ENCODE assay signal across 21 cellular contexts in genomic region chr1:235133086-235133485, GRCh38. TPM values are rescaled to one million over a fixed set of nuclear protein-coding genes. Genes with fewer than 3 reads are reported as not detected.
A peak's percentile ranks its signal among the peaks of the same experiment; 100 is the strongest.
DNase-seq lines count a peak whose midpoint lies in the region; ATAC-seq and TF ChIP-seq lines count a peak whose summit lies in the region.
"Had no signal": no experiment of that assay in that cellular context is flagged by ENCODE, and none has a peak within 500 bp of the region (broad histone marks: within the 10 kb centered on the region; RNA-seq: fewer than 3 reads in every experiment).

No MANE protein-coding gene starts in this region.

- no peak overlapping the region for H2BK120ac ChIP-seq in mesendoderm (ENCODE audit: low read depth, low read length)

- H3K9me3 ChIP-seq in CD4-positive, alpha-beta T cell (ENCODE audit: control insufficient read depth, low read length) = no peaks in the 10 kb centered on the region
- no peaks in the 10 kb centered on the region for H3K9me3 ChIP-seq in naive thymus-derived CD4-positive, alpha-beta T cell (ENCODE audit: control insufficient read depth in 2 of 3, low read length in 3 of 3)

- no peak overlapping the region for H3K9ac ChIP-seq in mesendoderm (ENCODE audit: low read length)

- H3K4me1 ChIP-seq in naive thymus-derived CD4-positive, alpha-beta T cell (ENCODE audit: control insufficient read depth in 2 of 2, insufficient read depth in 2 of 2, low read length in 2 of 2) = no peaks in the 10 kb centered on the region
- H3K4me1 ChIP-seq in mesendoderm (ENCODE audit: control insufficient read depth, low read depth, low read length) = no peaks in the 10 kb centered on the region

- POLR2A ChIA-PET in CD4-positive, alpha-beta T cell (lab: Charles Lee) = interaction anchor here (1.4 to 2.7 kb wide), 2 partner anchors 13 to 28 kb away, joined by 3 to 12 read pairs; partner anchors contain the start of gene RBM34
- POLR2A ChIA-PET in activated B cell treated with CpG ODN at 0.5 μM for 24 hours (lab: Charles Lee) = no interaction called here
- POLR2A ChIA-PET in naive thymus-derived CD4-positive, alpha-beta T cell (lab: Charles Lee) = interaction anchor here (0.7 to 1.3 kb wide), 4 partner anchors 20 to 199 kb away, joined by 3 to 6 read pairs (median 4); partner anchors contain the start of gene RBM34

- H3K36me3 Mint-ChIP-seq in CD4-positive, alpha-beta T cell (ENCODE audit: low read depth) = peaks cover 82% of the 10 kb centered on the region
- peaks cover 63% of the 10 kb centered on the region for H3K36me3 Mint-ChIP-seq in activated B cell treated with CpG ODN at 0.5 μM for 24 hours (ENCODE audit: low read depth)
- peaks cover 15 to 40% (median 25%) of the 10 kb centered on the region in 5 donors for H3K36me3 Mint-ChIP-seq in naive thymus-derived CD4-positive, alpha-beta T cell

- peaks cover 9% of the 10 kb centered on the region for H3K4me1 Mint-ChIP-seq in CD4-positive, alpha-beta T cell (ENCODE audit: low read depth)
- H3K4me1 Mint-ChIP-seq in activated B cell treated with CpG ODN at 0.5 μM for 24 hours = peaks cover 8% of the 10 kb centered on the region
- peaks cover 0 to 16% (median 7%) of the 10 kb centered on the region in 7 donors for H3K4me1 Mint-ChIP-seq in naive thymus-derived CD4-positive, alpha-beta T cell

- WGBS in mesendoderm (ENCODE audit: extremely low coverage, insufficient coverage, low lambda C conversion rate) = no CpG with 5 or more reads among the region's 3 CpGs

- no peak overlapping the region for H2AK5ac ChIP-seq in mesendoderm (ENCODE audit: low read length)

- H3K4me3 Mint-ChIP-seq in CD4-positive, alpha-beta T cell = no peak overlapping the region
- H3K4me3 Mint-ChIP-seq in activated B cell treated with CpG ODN at 0.5 μM for 24 hours = no peak overlapping the region
- H3K4me3 Mint-ChIP-seq in naive thymus-derived CD4-positive, alpha-beta T cell = no peak overlapping the region
- H3K4me3 Mint-ChIP-seq: B cell, GM23338 had no signal

- H3K23ac ChIP-seq in mesendoderm (ENCODE audit: low read length) = no peak overlapping the region

- H3K27me3 Mint-ChIP-seq in CD4-positive, alpha-beta T cell = no peaks in the 10 kb centered on the region
- no peaks in the 10 kb centered on the region for H3K27me3 Mint-ChIP-seq in activated B cell treated with CpG ODN at 0.5 μM for 24 hours
- no peaks in the 10 kb centered on the region for H3K27me3 Mint-ChIP-seq in naive thymus-derived CD4-positive, alpha-beta T cell
- H3K27me3 Mint-ChIP-seq: B cell had no signal

- TF ChIP-seq CTCF in CD4-positive, alpha-beta T cell (IDR thresholded peaks at IDR 0.05) = no peak
- no peak for TF ChIP-seq CTCF in activated B cell treated with CpG ODN at 0.5 μM for 24 hours (IDR thresholded peaks at IDR 0.05)

- no peak overlapping the region for H3K4me3 ChIP-seq in naive thymus-derived CD4-positive, alpha-beta T cell (ENCODE audit: low read length)
- no peak overlapping the region for H3K4me3 ChIP-seq in mesendoderm (ENCODE audit: low read length)
- H3K4me3 ChIP-seq: GM23338 had no signal

- DNase-seq in activated CD8-positive, alpha-beta memory T cell treated with anti-CD3 and anti-CD28 coated beads for 24 hours = peak; percentile 15
- DNase-seq in activated CD8-positive, alpha-beta memory T cell treated with anti-CD3 and anti-CD28 coated beads, Interleukin-2, amount 50 U/mL, for 48 hours = no peak
- DNase-seq in CD4-positive, alpha-beta T cell = no peak
- DNase-seq in activated B cell treated with CpG ODN at 0.5 μM for 24 hours (no peak), mesendoderm (no peak), SW 1271 (lab: John Stamatoyannopoulos, UW) (no peak)
- no peak for DNase-seq in naive thymus-derived CD4-positive, alpha-beta T cell
- DNase-seq: Calu3, GF-D8, HCEC 1CT, NCI-H1417, NCI-H187 treated with DMSO at 0.1 percent for 48 hours, NCI-H2227 treated with DMSO at 0.1 percent for 48 hours, NCI-H524, NCI-H82, OCI-M1, SHP77 treated with DMSO at 0.1 percent for 48 hours had no signal

- no peak overlapping the region for H3K4ac ChIP-seq in mesendoderm (ENCODE audit: low read depth, low read length)

- H3K18ac ChIP-seq in mesendoderm (ENCODE audit: low read length) = no peak overlapping the region

- peaks cover 21 to 38% (median 22%) of the 10 kb centered on the region in 3 experiments for H3K36me3 ChIP-seq in naive thymus-derived CD4-positive, alpha-beta T cell (ENCODE audit: control insufficient read depth in 2 of 3, insufficient read depth in 3 of 3, low read length in 3 of 3)
- H3K36me3 ChIP-seq in mesendoderm (ENCODE audit: control insufficient read depth, insufficient read depth, low read length) = peaks cover 6% of the 10 kb centered on the region

- H3K27ac ChIP-seq in CD4-positive, alpha-beta T cell (ENCODE audit: low read depth, low read length) = no peak overlapping the region
- no peak overlapping the region for H3K27ac ChIP-seq in naive thymus-derived CD4-positive, alpha-beta T cell (ENCODE audit: low read depth, low read length)
- H3K27ac ChIP-seq in mesendoderm (ENCODE audit: low read depth, low read length) = no peak overlapping the region
- H3K27ac ChIP-seq: HL-60 had no signal

- no peak overlapping the region for H4K5ac ChIP-seq in mesendoderm (ENCODE audit: low read length)

- H2BK15ac ChIP-seq in mesendoderm (replicated peaks; ENCODE audit: low read depth) = no peak overlapping the region

- no peaks in the 10 kb centered on the region for H3K9me3 Mint-ChIP-seq in CD4-positive, alpha-beta T cell
- no peaks in the 10 kb centered on the region for H3K9me3 Mint-ChIP-seq in activated B cell treated with CpG ODN at 0.5 μM for 24 hours
- peaks cover 0 to 4% (median 0%) of the 10 kb centered on the region in 11 donors for H3K9me3 Mint-ChIP-seq in naive thymus-derived CD4-positive, alpha-beta T cell
- H3K9me3 Mint-ChIP-seq: GM23338 had no signal

- H3K79me1 ChIP-seq in mesendoderm (ENCODE audit: low read length) = no peaks in the 10 kb centered on the region

- intact Hi-C loops in CD4-positive, alpha-beta T cell (cut with DNase I, micrococcal nuclease) = no loop called here
- intact Hi-C loops in activated B cell treated with CpG ODN at 0.5 μM for 24 hours (cut with micrococcal nuclease) = no loop called here
- intact Hi-C loops in naive thymus-derived CD4-positive, alpha-beta T cell (cut with micrococcal nuclease) = no loop called here

- H2BK5ac ChIP-seq in mesendoderm (ENCODE audit: low read length) = no peak overlapping the region

- no peak for ATAC-seq in CD4-positive, alpha-beta T cell (ENCODE audit: poor library complexity)
- no peak for ATAC-seq in activated B cell treated with CpG ODN at 0.5 μM for 24 hours (ENCODE audit: low read depth)
- no peak for ATAC-seq in naive thymus-derived CD4-positive, alpha-beta T cell
- no peak for ATAC-seq in HG02759 (IDR thresholded peaks at IDR 0.05; ENCODE audit: unreplicated experiment)
- ATAC-seq: GM23338 had no signal

- H3K27me3 ChIP-seq in CD4-positive, alpha-beta T cell (ENCODE audit: control insufficient read depth, insufficient read depth, low read length) = no peaks in the 10 kb centered on the region
- H3K27me3 ChIP-seq in naive thymus-derived CD4-positive, alpha-beta T cell (ENCODE audit: control insufficient read depth in 2 of 2, insufficient read depth in 2 of 2, low read length in 2 of 2) = no peaks in the 10 kb centered on the region
- no peaks in the 10 kb centered on the region for H3K27me3 ChIP-seq in mesendoderm (ENCODE audit: insufficient read depth, low read length, poor library complexity)

- H3K79me2 ChIP-seq in mesendoderm (ENCODE audit: control insufficient read depth, insufficient read depth, low read length) = peaks cover 5% of the 10 kb centered on the region

- CTCF ChIA-PET in CD4-positive, alpha-beta T cell (lab: Charles Lee) = no interaction called here
- CTCF ChIA-PET in activated B cell treated with CpG ODN at 0.5 μM for 24 hours (lab: Charles Lee) = interaction anchor here (1.1 kb wide), 1 partner anchor 28 kb away, joined by 3 read pairs; the partner anchor contains the start of gene RBM34
- CTCF ChIA-PET in naive thymus-derived CD4-positive, alpha-beta T cell (lab: Charles Lee) = no interaction called here

- H3K4me2 ChIP-seq in mesendoderm (ENCODE audit: low read length) = no peak overlapping the region
- H3K4me2 ChIP-seq: GM23338 had no signal

- no peak overlapping the region for H4K8ac ChIP-seq in mesendoderm (ENCODE audit: low read depth, low read length)

- H3K27ac Mint-ChIP-seq in CD4-positive, alpha-beta T cell = peak overlapping the region; percentile 47
- H3K27ac Mint-ChIP-seq in activated B cell treated with CpG ODN at 0.5 μM for 24 hours = peak overlapping the region; percentile 41
- peak overlapping the region in 6 of 9 donors; percentile 3 to 80 (median 48) for H3K27ac Mint-ChIP-seq in naive thymus-derived CD4-positive, alpha-beta T cell
- H3K27ac Mint-ChIP-seq: B cell, GM23338 had no signal

- no peak overlapping the region for H3K56ac ChIP-seq in mesendoderm (ENCODE audit: low read length)

RNA-seq across cellular contexts. Expression of gene TOMM20, which starts 4.4 kb away (rescaled TPM):
- total RNA-seq in CD4-positive, alpha-beta T cell = 100 to 1,000 TPM; 129 to 133 TPM
- 80.6 and 82.7 TPM in 2 replicates for total RNA-seq in activated B cell treated with CpG ODN at 0.5 μM for 24 hours
- total RNA-seq in naive thymus-derived CD4-positive, alpha-beta T cell = 100 to 1,000 TPM in 3 of 5 experiments, 10 to 100 TPM in 2; 88.0 to 124 (median 100) TPM
- polyA plus RNA-seq in naive thymus-derived CD4-positive, alpha-beta T cell = 10 to 100 TPM; 53.2 to 67.3 TPM
- polyA plus RNA-seq in mesendoderm (2013, experiment 1 of 2) = 153 TPM
- 146 TPM for polyA plus RNA-seq in mesendoderm (2013, experiment 2 of 2)

RNA-seq across cellular contexts. Expression of gene RBM34, which starts 28.0 kb away (rescaled TPM):
- 100 to 1,000 TPM; 195 to 218 TPM for total RNA-seq in CD4-positive, alpha-beta T cell
- total RNA-seq in activated B cell treated with CpG ODN at 0.5 μM for 24 hours = 122 and 128 TPM in 2 replicates
- 100 to 1,000 TPM; 105 to 171 (median 137) TPM for total RNA-seq in naive thymus-derived CD4-positive, alpha-beta T cell
- 10 to 100 TPM; 65.0 to 66.7 TPM for polyA plus RNA-seq in naive thymus-derived CD4-positive, alpha-beta T cell
- 145 TPM for polyA plus RNA-seq in mesendoderm (2013, experiment 1 of 2)
- polyA plus RNA-seq in mesendoderm (2013, experiment 2 of 2) = 149 TPM
